Comparison of ENCODE assay signal across 20 cellular contexts in the genomic region with DNA sequence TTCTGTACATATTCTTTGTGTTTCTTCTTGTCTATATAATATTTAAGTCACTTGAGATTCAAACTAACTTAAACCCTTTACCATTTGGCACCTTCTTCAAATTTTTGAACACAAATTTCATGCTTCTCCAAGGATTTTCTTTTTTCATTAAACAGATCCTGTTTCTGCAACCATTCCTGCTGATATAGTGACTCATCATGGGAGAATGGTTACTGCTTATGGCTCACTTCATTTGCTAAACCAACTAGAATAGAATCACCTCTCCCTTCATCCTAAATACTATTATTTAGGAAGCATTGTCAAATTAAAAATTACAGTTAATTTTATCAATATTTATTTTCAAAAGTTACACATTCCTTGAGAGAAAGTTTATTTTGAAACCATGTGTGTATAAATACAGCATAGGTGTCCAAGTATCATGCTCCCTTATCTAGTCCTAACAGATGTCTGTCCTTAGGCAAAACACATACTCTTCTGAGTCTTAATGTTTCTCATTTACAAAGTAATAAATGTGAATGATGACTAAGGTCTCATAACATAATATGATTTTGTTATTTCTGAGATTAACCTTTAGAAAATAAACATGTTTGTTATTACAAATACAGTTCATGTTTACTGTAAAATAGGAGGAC. TPM values are rescaled to one million over a fixed set of nuclear protein-coding genes. Genes with fewer than 3 reads are reported as not detected.
DNase-seq lines count a peak whose midpoint lies in the region; FAIRE-seq and TF ChIP-seq lines count a peak whose summit lies in the region.
"Had no signal": no experiment of that assay in that cellular context is flagged by ENCODE, and none has a peak within 500 bp of the region (broad histone marks: within the 10 kb centered on the region; RNA-seq: fewer than 3 reads in every experiment).

No MANE protein-coding gene starts in this region.

- H3K4me1 ChIP-seq in keratinocyte (ENCODE audit: control insufficient read depth, extremely low read depth, insufficient read depth, low read length) (peaks cover 11% of the 10 kb centered on the region), Peyer's patch (no peaks in the 10 kb centered on the region)
- H3K4me1 ChIP-seq: parathyroid adenoma had no signal

- H3K9me3 ChIP-seq in keratinocyte (ENCODE audit: control insufficient read depth, low read depth, low read length) (no peaks in the 10 kb centered on the region), Peyer's patch (no peaks in the 10 kb centered on the region)

- H2AFZ ChIP-seq in keratinocyte (ENCODE audit: control insufficient read depth, low read length), result peak overlapping the region; percentile 67
- H2AFZ ChIP-seq: parathyroid adenoma had no signal

- dilution Hi-C loops in keratinocyte (cut with MboI; ENCODE audit: extremely low pct_ligation_motif_present, low sequenced_read_pairs), result no loop called here

- no peaks in the 10 kb centered on the region for H3K79me2 ChIP-seq in keratinocyte (ENCODE audit: control insufficient read depth, insufficient read depth, low read length)
- H3K79me2 ChIP-seq: parathyroid adenoma had no signal

- H3K36me3 ChIP-seq in bronchial epithelial cell (ENCODE audit: control insufficient read depth, insufficient read depth, low read length), result no peaks in the 10 kb centered on the region
- no peaks in the 10 kb centered on the region for H3K36me3 ChIP-seq in keratinocyte (ENCODE audit: control insufficient read depth in 2 of 2, extremely low read depth in 1 of 2, insufficient read depth in 2 of 2, low read length in 2 of 2)
- no peaks in the 10 kb centered on the region for H3K36me3 ChIP-seq in Peyer's patch

- H3K9ac ChIP-seq in keratinocyte (ENCODE audit: control insufficient read depth, extremely low read depth, insufficient read depth, low read length), result no peak overlapping the region
- H3K9ac ChIP-seq: parathyroid adenoma had no signal

- no peak overlapping the region for H3K4me3 ChIP-seq in AG10803 (ENCODE audit: low read length)
- H3K4me3 ChIP-seq in bronchial epithelial cell (ENCODE audit: low read depth, low read length), result no peak overlapping the region
- no peak overlapping the region for H3K4me3 ChIP-seq in keratinocyte (ENCODE audit: control insufficient read depth in 2 of 3, extremely low read depth in 1 of 3, insufficient read depth in 2 of 3, low read depth in 1 of 3, low read length in 3 of 3)
- H3K4me3 ChIP-seq in Peyer's patch, result no peak overlapping the region

- no peak for FAIRE-seq in bronchial epithelial cell (lab: Jason Lieb, UNC)
- FAIRE-seq in keratinocyte (lab: Jason Lieb, UNC), result peak; percentile 65
- FAIRE-seq: H1 had no signal

- no peak for TF ChIP-seq POLR2A in Peyer's patch (IDR thresholded peaks at IDR 0.05)

- H3K9me1 ChIP-seq in keratinocyte (ENCODE audit: control insufficient read depth, extremely low read depth, insufficient read depth, low read length), result no peaks in the 10 kb centered on the region

- peak; percentile 52 for DNase-seq in AG10803 (ENCODE audit: low read depth)
- peak; percentile 4 for DNase-seq in NCI-H460 (ENCODE audit: extremely low read depth, low read depth)
- DNase-seq in bronchial epithelial cell (ENCODE audit: low read depth), result peak; percentile 79
- no peak for DNase-seq in keratinocyte (ENCODE audit: low read depth, low spot score)
- no peak for DNase-seq in DMS114 treated with DMSO at 0.1 percent for 48 hours (lab: John Stamatoyannopoulos, UW; ENCODE audit: unreplicated experiment)
- DNase-seq in stimulated activated CD4-positive, alpha-beta T cell treated with anti-CD3 and anti-CD28 coated beads, Interleukin-4, amount 100 ng/mL, for 24 hours, result no peak
- no peak for DNase-seq in putamen (ENCODE audit: low spot score)
- no peak for DNase-seq in Peyer's patch
- DNase-seq: activated CD4-positive, alpha-beta T cell treated with anti-CD3 and anti-CD28 coated beads, Interleukin-2, amount 10 ng/mL, durations not matched to agents 24 days and 14 days; DMS 273 treated with DMSO at 0.1 percent for 48 hours; midbrain; NCI-H1930; NCI-H748 treated with DMSO at 0.1 percent for 48 hours; SHP77 treated with DMSO at 0.1 percent for 48 hours; substantia nigra; T1000 had no signal

- H4K20me1 ChIP-seq in keratinocyte (ENCODE audit: control insufficient read depth, extremely low read depth, insufficient read depth, low read length), result no peaks in the 10 kb centered on the region

- H3K27ac ChIP-seq in keratinocyte (ENCODE audit: control insufficient read depth, insufficient read depth, low read length), result peak overlapping the region; percentile 55
- H3K27ac ChIP-seq in Peyer's patch, result no peak overlapping the region
- H3K27ac ChIP-seq: parathyroid adenoma had no signal

- H3K27me3 ChIP-seq in bronchial epithelial cell (ENCODE audit: control insufficient read depth, insufficient read depth, low read length) (no peaks in the 10 kb centered on the region), keratinocyte (ENCODE audit: control insufficient read depth, extremely low read depth, insufficient read depth, low read length) (no peaks in the 10 kb centered on the region), Peyer's patch (no peaks in the 10 kb centered on the region)

- TF ChIP-seq CTCF in AG10803 (conservative IDR thresholded peaks at IDR 0.05; ENCODE audit: low read length) (no peak), bronchial epithelial cell (IDR thresholded peaks at IDR 0.05; ENCODE audit: insufficient read depth, low read length, severe bottlenecking) (no peak), keratinocyte (optimal IDR thresholded peaks at IDR 0.05 in 1 of 3, IDR thresholded peaks at IDR 0.05 in 1 of 3, conservative IDR thresholded peaks at IDR 0.05 in 1 of 3; ENCODE audit: extremely low read depth in 1 of 3, insufficient read depth in 2 of 3, low read length in 3 of 3) (no peak), Peyer's patch (IDR thresholded peaks at IDR 0.05) (no peak)

- peak overlapping the region; percentile 29 for H3K4me2 ChIP-seq in keratinocyte (ENCODE audit: control insufficient read depth, extremely low read depth, insufficient read depth, low read depth, low read length)

RNA-seq across cellular contexts. Expression of a gene that starts 40.7 kb away (rescaled TPM):
- total RNA-seq in NCI-H460 (2014; rRNA removed; shearing (Covaris generic)), result not detected in 2 replicates
- polyA plus RNA-seq in NCI-H460 (2014; cell fraction: nucleus; rRNA removed), result not detected in 2 replicates
- total RNA-seq in bronchial epithelial cell (not detected in 2 replicates), Peyer's patch (not detected)
- 0.15 to 0.62 TPM (median 0.18 TPM) in 3 replicates for polyA plus RNA-seq in keratinocyte
- not detected for polyA plus RNA-seq in keratinocyte (2011; ENCODE audit: low read depth)
- polyA plus RNA-seq in keratinocyte (2011; cell fraction: cytosol; rRNA removed), result 0.14 TPM in 1 of 2 replicates, not detected in the other
- polyA plus RNA-seq in keratinocyte (2011; cell fraction: nucleus; rRNA removed), result 0.53 and 1.0 TPM in 2 replicates
- polyA plus RNA-seq in keratinocyte (2012; ENCODE audit: low replicate concordance), result 0.24 TPM in 1 of 2 replicates, not detected in the other
- 0.48 TPM in 1 of 3 replicates, not detected in the others for polyA minus RNA-seq in keratinocyte
- not detected for polyA minus RNA-seq in keratinocyte (2011; cell fraction: cytosol; rRNA and poly(A)+ RNA removed)
- polyA minus RNA-seq in keratinocyte (2011; cell fraction: nucleus; rRNA and poly(A)+ RNA removed), result 1.1 TPM in 1 of 2 replicates, not detected in the other
- total RNA-seq: activated CD4-positive, alpha-beta T cell treated with anti-CD3 and anti-CD28 coated beads, Interleukin-2, amount 10 ng/mL, durations not matched to agents 24 days and 14 days; glomerular endothelial cell; H1 had no signal
- polyA plus RNA-seq: BJ, H1 had no signal

RNA-seq across cellular contexts. Expression of a gene that starts 40.8 kb away (rescaled TPM):
- not detected in 2 replicates for total RNA-seq in NCI-H460 (2014; rRNA removed; shearing (Covaris generic))
- not detected in 2 replicates for polyA plus RNA-seq in NCI-H460 (2014; cell fraction: nucleus; rRNA removed)
- total RNA-seq in bronchial epithelial cell, result 0.13 TPM in 1 of 2 replicates, not detected in the other
- polyA plus RNA-seq in keratinocyte, result 0.05 TPM in 2 of 3 replicates, not detected in the other
- polyA plus RNA-seq in keratinocyte (2011; ENCODE audit: low read depth), result not detected
- polyA plus RNA-seq in keratinocyte (2011; cell fraction: cytosol; rRNA removed), result not detected in 2 replicates
- polyA plus RNA-seq in keratinocyte (2011; cell fraction: nucleus; rRNA removed), result 0.17 and 0.22 TPM in 2 replicates
- polyA plus RNA-seq in keratinocyte (2012; ENCODE audit: low replicate concordance), result not detected in 2 replicates
- not detected in 3 replicates for polyA minus RNA-seq in keratinocyte
- polyA minus RNA-seq in keratinocyte (2011; cell fraction: cytosol; rRNA and poly(A)+ RNA removed), result not detected
- not detected in 2 replicates for polyA minus RNA-seq in keratinocyte (2011; cell fraction: nucleus; rRNA and poly(A)+ RNA removed)
- total RNA-seq in Peyer's patch, result not detected
- total RNA-seq: activated CD4-positive, alpha-beta T cell treated with anti-CD3 and anti-CD28 coated beads, Interleukin-2, amount 10 ng/mL, durations not matched to agents 24 days and 14 days; glomerular endothelial cell; H1 had no signal
- polyA plus RNA-seq: BJ, H1 had no signal

Comparison
In these comparisons a context has a peak if more than half of its experiments do, and no peak if none do; other contexts are left out.
1. DNase-seq: peak in AG10803 (single experiment), NCI-H460 (single experiment) and bronchial epithelial cell (single experiment); none in keratinocyte (single experiment), DMS114 treated with DMSO at 0.1 percent for 48 hours (single experiment), stimulated activated CD4-positive, alpha-beta T cell treated with anti-CD3 and anti-CD28 coated beads, Interleukin-4, amount 100 ng/mL, for 24 hours (single experiment), putamen (single experiment) and Peyer's patch (0 of 3).